Comparison of ENCODE assay signal across 8 cellular contexts in genomic region chr17:78172284-78173024, GRCh38. TPM values are rescaled to one million over a fixed set of nuclear protein-coding genes. Genes with fewer than 3 reads are reported as not detected.
DNase-seq lines count a peak whose midpoint lies in the region; ATAC-seq and TF ChIP-seq lines count a peak whose summit lies in the region.

No MANE protein-coding gene starts in this region.

- H3K27ac Mint-ChIP-seq in T-helper 1 cell treated with Interleukin-12 subunit alpha and Interleukin-12 subunit beta and Interleukin-4 antibody, amounts not matched to agents 30 μg/mL and 1 μg/mL, for 36 hours, result peak overlapping the region; percentile 92
- peak overlapping the region; percentile 96 for H3K27ac Mint-ChIP-seq in T-helper 17 cell

- peak overlapping the region; percentile 29 for H3K4me3 ChIP-seq in left ventricle myocardium inferior
- peak overlapping the region in 1 of 2 donors; percentile 40 for H3K4me3 ChIP-seq in stomach smooth muscle (ENCODE audit: low read length in 2 of 2)

- H3K9ac ChIP-seq in stomach smooth muscle (ENCODE audit: low read length in 2 of 2), result no peak overlapping the region

- H3K9me3 ChIP-seq in T-helper 17 cell (ENCODE audit: control insufficient read depth, low read length, poor library complexity, severe bottlenecking) (no peaks in the 10 kb centered on the region), left ventricle myocardium inferior (replicated peaks) (no peaks in the 10 kb centered on the region), stomach smooth muscle (ENCODE audit: control insufficient read depth in 2 of 2, low read length in 2 of 2) (no peaks in the 10 kb centered on the region)

- H3K27ac ChIP-seq in left ventricle myocardium inferior (replicated peaks), result peak overlapping the region; percentile 91
- peak overlapping the region; percentile 77 for H3K27ac ChIP-seq in stomach smooth muscle (ENCODE audit: low read length)

- no peak for TF ChIP-seq CTCF in left ventricle myocardium inferior (IDR thresholded peaks at IDR 0.05; ENCODE audit: borderline replicate concordance)

- peaks cover 18% of the 10 kb centered on the region for H3K36me3 ChIP-seq in left ventricle myocardium inferior
- H3K36me3 ChIP-seq in stomach smooth muscle (ENCODE audit: control insufficient read depth in 2 of 2, insufficient read depth in 2 of 2, low read length in 2 of 2), result peaks cover 0 to 2% of the 10 kb centered on the region in 2 donors

- H3K9me3 Mint-ChIP-seq in T-helper 1 cell treated with Interleukin-12 subunit alpha and Interleukin-12 subunit beta and Interleukin-4 antibody, amounts not matched to agents 30 μg/mL and 1 μg/mL, for 36 hours, result no peaks in the 10 kb centered on the region

- H3K27me3 ChIP-seq in left ventricle myocardium inferior (ENCODE audit: low read depth) (no peaks in the 10 kb centered on the region), stomach smooth muscle (ENCODE audit: control insufficient read depth in 1 of 2, insufficient read depth in 2 of 2, low read length in 2 of 2) (no peaks in the 10 kb centered on the region)

- intact Hi-C loops in left ventricle myocardium inferior (cut with micrococcal nuclease), result no loop called here

- peaks cover 45% of the 10 kb centered on the region for H3K4me1 Mint-ChIP-seq in T-helper 1 cell treated with Interleukin-12 subunit alpha and Interleukin-12 subunit beta and Interleukin-4 antibody, amounts not matched to agents 30 μg/mL and 1 μg/mL, for 36 hours (ENCODE audit: low read depth)
- peaks cover 33% of the 10 kb centered on the region for H3K4me1 Mint-ChIP-seq in T-helper 17 cell

- no peak for ATAC-seq in T-helper 17 cell

- H3K4me3 Mint-ChIP-seq in T-helper 1 cell treated with Interleukin-12 subunit alpha and Interleukin-12 subunit beta and Interleukin-4 antibody, amounts not matched to agents 30 μg/mL and 1 μg/mL, for 36 hours, result no peak overlapping the region
- H3K4me3 Mint-ChIP-seq in T-helper 17 cell, result no peak overlapping the region

- H3K4me1 ChIP-seq in left ventricle myocardium inferior, result peaks cover 91% of the 10 kb centered on the region
- H3K4me1 ChIP-seq in stomach smooth muscle (ENCODE audit: control insufficient read depth, insufficient read depth, low read length), result peaks cover 76% of the 10 kb centered on the region

- no peaks in the 10 kb centered on the region for H3K27me3 Mint-ChIP-seq in T-helper 1 cell treated with Interleukin-12 subunit alpha and Interleukin-12 subunit beta and Interleukin-4 antibody, amounts not matched to agents 30 μg/mL and 1 μg/mL, for 36 hours (ENCODE audit: low read depth)
- no peaks in the 10 kb centered on the region for H3K27me3 Mint-ChIP-seq in T-helper 17 cell

- no peak for DNase-seq in T-helper 1 cell
- no peak for DNase-seq in T-helper 17 cell
- DNase-seq in left ventricle myocardium inferior, result peak; percentile 56
- DNase-seq in GF-D8 (lab: John Stamatoyannopoulos, UW), result no peak
- no peak for DNase-seq in epidermal melanocyte (ENCODE audit: insufficient read length, low spot score)
- DNase-seq in HuH-7.5 (ENCODE audit: low spot score), result no peak

- peaks cover 27% of the 10 kb centered on the region for H3K36me3 Mint-ChIP-seq in T-helper 1 cell treated with Interleukin-12 subunit alpha and Interleukin-12 subunit beta and Interleukin-4 antibody, amounts not matched to agents 30 μg/mL and 1 μg/mL, for 36 hours (ENCODE audit: low read depth)
- H3K36me3 Mint-ChIP-seq in T-helper 17 cell (ENCODE audit: low read depth), result peaks cover 2% of the 10 kb centered on the region

RNA-seq across cellular contexts. Expression of gene SYNGR2, which starts 4.1 kb away (rescaled TPM):
- total RNA-seq in T-helper 17 cell, result 10 to 100 TPM; 49.5 to 68.1 TPM
- 86.9 TPM for total RNA-seq in left ventricle myocardium inferior

RNA-seq across cellular contexts. Expression of gene TK1, which starts 14.4 kb away (rescaled TPM):
- total RNA-seq in T-helper 17 cell (1 to 10 TPM in 1 of 2 donors, under 1 TPM in 1; 0.42 to 1.2 TPM), left ventricle myocardium inferior (1.8 TPM)

RNA-seq across cellular contexts. Expression of gene AFMID, which starts 14.7 kb away (rescaled TPM):
- total RNA-seq in T-helper 17 cell (1 to 10 TPM; 1.5 to 2.9 TPM), left ventricle myocardium inferior (22.5 TPM)

RNA-seq across cellular contexts. Expression of gene C17orf99, which starts 26.3 kb away (rescaled TPM):
- total RNA-seq in T-helper 17 cell (not detected), left ventricle myocardium inferior (not detected)

RNA-seq across cellular contexts. Expression of gene BIRC5, which starts 41.6 kb away (rescaled TPM):
- total RNA-seq in T-helper 17 cell, result under 1 TPM; 0.40 to 0.44 TPM
- 0.69 TPM for total RNA-seq in left ventricle myocardium inferior
